Comparison of ENCODE assay signal across 1 cellular context in the genomic region with DNA sequence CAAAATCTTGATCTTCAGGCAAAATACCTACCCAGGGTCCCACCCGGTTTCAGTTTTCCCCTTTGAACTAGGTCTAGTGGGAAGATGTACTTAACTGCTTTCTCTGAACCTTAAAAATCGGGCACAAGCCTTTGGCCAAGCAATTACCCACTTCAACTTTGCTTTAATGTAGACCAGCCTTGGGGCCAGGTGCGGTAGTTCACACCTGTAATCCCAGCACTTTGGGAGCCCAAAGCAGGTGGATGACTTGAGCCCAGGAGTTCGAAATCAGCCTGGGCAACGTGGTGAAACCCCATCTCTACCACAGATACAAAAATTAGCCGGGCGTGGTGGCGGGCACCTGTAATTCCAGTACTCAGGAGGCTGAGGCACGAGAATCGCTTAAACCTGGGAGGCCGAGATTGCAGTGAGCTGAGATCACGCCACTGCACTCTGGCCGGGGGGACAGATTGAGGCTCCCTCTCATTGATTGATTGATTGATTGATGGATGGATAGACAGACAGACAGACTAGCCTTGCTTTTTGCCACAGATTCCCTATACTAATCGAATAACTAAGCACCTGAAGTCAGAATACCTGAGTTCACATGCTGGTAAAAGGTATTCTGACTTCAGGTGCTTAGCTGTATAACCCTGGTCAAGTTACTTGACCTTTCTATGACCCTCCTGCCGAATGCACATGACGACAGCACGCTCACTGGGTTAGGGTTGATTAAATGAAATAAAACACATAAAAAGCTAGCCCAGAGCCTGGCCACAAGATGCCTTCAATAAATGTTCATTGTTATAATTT.
TF ChIP-seq lines count a peak whose summit lies in the region.

No MANE protein-coding gene starts in this region.

TF ChIP-seq in K562, 482 proteins besides CTCF, POLR2A, EP300 and RAD21:
- TF ChIP-seq, protein P1, sequence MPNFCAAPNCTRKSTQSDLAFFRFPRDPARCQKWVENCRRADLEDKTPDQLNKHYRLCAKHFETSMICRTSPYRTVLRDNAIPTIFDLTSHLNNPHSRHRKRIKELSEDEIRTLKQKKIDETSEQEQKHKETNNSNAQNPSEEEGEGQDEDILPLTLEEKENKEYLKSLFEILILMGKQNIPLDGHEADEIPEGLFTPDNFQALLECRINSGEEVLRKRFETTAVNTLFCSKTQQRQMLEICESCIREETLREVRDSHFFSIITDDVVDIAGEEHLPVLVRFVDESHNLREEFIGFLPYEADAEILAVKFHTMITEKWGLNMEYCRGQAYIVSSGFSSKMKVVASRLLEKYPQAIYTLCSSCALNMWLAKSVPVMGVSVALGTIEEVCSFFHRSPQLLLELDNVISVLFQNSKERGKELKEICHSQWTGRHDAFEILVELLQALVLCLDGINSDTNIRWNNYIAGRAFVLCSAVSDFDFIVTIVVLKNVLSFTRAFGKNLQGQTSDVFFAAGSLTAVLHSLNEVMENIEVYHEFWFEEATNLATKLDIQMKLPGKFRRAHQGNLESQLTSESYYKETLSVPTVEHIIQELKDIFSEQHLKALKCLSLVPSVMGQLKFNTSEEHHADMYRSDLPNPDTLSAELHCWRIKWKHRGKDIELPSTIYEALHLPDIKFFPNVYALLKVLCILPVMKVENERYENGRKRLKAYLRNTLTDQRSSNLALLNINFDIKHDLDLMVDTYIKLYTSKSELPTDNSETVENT (CRISPR knock-in tag; IDR thresholded peaks at IDR 0.05), result no peak
- TF ChIP-seq POLR2G (IDR thresholded peaks at IDR 0.05; ENCODE audit: low read depth, low read length) (0 out of 2 replicates have a peak, but pooled peaks have one; percentile 22), ZNF75A (CRISPR knock-in tag; IDR thresholded peaks at IDR 0.05) (no peak), TEAD4 (IDR thresholded peaks at IDR 0.05; ENCODE audit: low read length) (0 out of 2 replicates have a peak, but pooled peaks have one; percentile 4), TEAD4 (CRISPR knock-in tag; IDR thresholded peaks at IDR 0.05; ENCODE audit: borderline replicate concordance) (no peak), MAFF (IDR thresholded peaks at IDR 0.05; ENCODE audit: low read length) (no peak), PCBP1 (IDR thresholded peaks at IDR 0.05; ENCODE audit: low read depth, low read length, poor library complexity, severe bottlenecking) (no peak), MAFG (tag; conservative IDR thresholded peaks at IDR 0.05) (no peak), FOXK1 (CRISPR knock-in tag; IDR thresholded peaks at IDR 0.05; ENCODE audit: borderline replicate concordance) (no peak), SP1 (CRISPR knock-in tag; IDR thresholded peaks at IDR 0.05) (no peak), TGIF2 (CRISPR knock-in tag; IDR thresholded peaks at IDR 0.05) (no peak), ZNF134 (CRISPR knock-in tag; conservative IDR thresholded peaks at IDR 0.05) (no peak), MCM5 (IDR thresholded peaks at IDR 0.05; ENCODE audit: low read depth) (no peak), JUND (IDR thresholded peaks at IDR 0.05; ENCODE audit: borderline replicate concordance, low read depth, low read length) (no peak), JUND (tag; IDR thresholded peaks at IDR 0.05; ENCODE audit: borderline replicate concordance, low read depth, low read length) (no peak), FOXA3 (CRISPR knock-in tag; conservative IDR thresholded peaks at IDR 0.05 in 1 of 2, IDR thresholded peaks at IDR 0.05 in 1 of 2) (0 out of 4 replicates have a peak, but pooled peaks of 1 of the 2 experiments have one; percentile 48), HDAC1 (IDR thresholded peaks at IDR 0.05) (no peak), CCNT2 (IDR thresholded peaks at IDR 0.05; ENCODE audit: borderline replicate concordance, extremely low read depth, insufficient read length, low read depth, low read length) (no peak), ZNF644 (tag; IDR thresholded peaks at IDR 0.05; ENCODE audit: low read depth) (no peak), ZNF3 (CRISPR knock-in tag; IDR thresholded peaks at IDR 0.05) (no peak), ZZZ3 (IDR thresholded peaks at IDR 0.05) (no peak), GTF2A2 (tag; IDR thresholded peaks at IDR 0.05) (no peak), ZNF239 (CRISPR knock-in tag; IDR thresholded peaks at IDR 0.05) (no peak), MEIS2 (IDR thresholded peaks at IDR 0.05; ENCODE audit: partially characterized antibody) (peak; percentile 79), RBFOX2 (IDR thresholded peaks at IDR 0.05; ENCODE audit: low read depth, low read length) (peak; percentile 44), SIN3A (IDR thresholded peaks at IDR 0.05; ENCODE audit: borderline replicate concordance in 2 of 2, control insufficient read depth in 1 of 2, low read depth in 2 of 2, low read length in 2 of 2) (0 out of 4 replicates have a peak, but pooled peaks of 1 of the 2 experiments have one; percentile 3)
- TF ChIP-seq, protein P2, sequence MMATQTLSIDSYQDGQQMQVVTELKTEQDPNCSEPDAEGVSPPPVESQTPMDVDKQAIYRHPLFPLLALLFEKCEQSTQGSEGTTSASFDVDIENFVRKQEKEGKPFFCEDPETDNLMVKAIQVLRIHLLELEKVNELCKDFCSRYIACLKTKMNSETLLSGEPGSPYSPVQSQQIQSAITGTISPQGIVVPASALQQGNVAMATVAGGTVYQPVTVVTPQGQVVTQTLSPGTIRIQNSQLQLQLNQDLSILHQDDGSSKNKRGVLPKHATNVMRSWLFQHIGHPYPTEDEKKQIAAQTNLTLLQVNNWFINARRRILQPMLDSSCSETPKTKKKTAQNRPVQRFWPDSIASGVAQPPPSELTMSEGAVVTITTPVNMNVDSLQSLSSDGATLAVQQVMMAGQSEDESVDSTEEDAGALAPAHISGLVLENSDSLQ (IDR thresholded peaks at IDR 0.05), result peak; percentile 43; the same call in 1 of the 2 replicates
- TF ChIP-seq, protein P3, sequence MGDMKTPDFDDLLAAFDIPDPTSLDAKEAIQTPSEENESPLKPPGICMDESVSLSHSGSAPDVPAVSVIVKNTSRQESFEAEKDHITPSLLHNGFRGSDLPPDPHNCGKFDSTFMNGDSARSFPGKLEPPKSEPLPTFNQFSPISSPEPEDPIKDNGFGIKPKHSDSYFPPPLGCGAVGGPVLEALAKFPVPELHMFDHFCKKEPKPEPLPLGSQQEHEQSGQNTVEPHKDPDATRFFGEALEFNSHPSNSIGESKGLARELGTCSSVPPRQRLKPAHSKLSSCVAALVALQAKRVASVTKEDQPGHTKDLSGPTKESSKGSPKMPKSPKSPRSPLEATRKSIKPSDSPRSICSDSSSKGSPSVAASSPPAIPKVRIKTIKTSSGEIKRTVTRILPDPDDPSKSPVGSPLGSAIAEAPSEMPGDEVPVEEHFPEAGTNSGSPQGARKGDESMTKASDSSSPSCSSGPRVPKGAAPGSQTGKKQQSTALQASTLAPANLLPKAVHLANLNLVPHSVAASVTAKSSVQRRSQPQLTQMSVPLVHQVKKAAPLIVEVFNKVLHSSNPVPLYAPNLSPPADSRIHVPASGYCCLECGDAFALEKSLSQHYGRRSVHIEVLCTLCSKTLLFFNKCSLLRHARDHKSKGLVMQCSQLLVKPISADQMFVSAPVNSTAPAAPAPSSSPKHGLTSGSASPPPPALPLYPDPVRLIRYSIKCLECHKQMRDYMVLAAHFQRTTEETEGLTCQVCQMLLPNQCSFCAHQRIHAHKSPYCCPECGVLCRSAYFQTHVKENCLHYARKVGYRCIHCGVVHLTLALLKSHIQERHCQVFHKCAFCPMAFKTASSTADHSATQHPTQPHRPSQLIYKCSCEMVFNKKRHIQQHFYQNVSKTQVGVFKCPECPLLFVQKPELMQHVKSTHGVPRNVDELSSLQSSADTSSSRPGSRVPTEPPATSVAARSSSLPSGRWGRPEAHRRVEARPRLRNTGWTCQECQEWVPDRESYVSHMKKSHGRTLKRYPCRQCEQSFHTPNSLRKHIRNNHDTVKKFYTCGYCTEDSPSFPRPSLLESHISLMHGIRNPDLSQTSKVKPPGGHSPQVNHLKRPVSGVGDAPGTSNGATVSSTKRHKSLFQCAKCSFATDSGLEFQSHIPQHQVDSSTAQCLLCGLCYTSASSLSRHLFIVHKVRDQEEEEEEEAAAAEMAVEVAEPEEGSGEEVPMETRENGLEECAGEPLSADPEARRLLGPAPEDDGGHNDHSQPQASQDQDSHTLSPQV (IDR thresholded peaks at IDR 0.05), result no peak
- TF ChIP-seq, protein P4, sequence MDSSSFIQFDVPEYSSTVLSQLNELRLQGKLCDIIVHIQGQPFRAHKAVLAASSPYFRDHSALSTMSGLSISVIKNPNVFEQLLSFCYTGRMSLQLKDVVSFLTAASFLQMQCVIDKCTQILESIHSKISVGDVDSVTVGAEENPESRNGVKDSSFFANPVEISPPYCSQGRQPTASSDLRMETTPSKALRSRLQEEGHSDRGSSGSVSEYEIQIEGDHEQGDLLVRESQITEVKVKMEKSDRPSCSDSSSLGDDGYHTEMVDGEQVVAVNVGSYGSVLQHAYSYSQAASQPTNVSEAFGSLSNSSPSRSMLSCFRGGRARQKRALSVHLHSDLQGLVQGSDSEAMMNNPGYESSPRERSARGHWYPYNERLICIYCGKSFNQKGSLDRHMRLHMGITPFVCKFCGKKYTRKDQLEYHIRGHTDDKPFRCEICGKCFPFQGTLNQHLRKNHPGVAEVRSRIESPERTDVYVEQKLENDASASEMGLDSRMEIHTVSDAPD (CRISPR knock-in tag; IDR thresholded peaks at IDR 0.05), result no peak
- TF ChIP-seq, protein P5, sequence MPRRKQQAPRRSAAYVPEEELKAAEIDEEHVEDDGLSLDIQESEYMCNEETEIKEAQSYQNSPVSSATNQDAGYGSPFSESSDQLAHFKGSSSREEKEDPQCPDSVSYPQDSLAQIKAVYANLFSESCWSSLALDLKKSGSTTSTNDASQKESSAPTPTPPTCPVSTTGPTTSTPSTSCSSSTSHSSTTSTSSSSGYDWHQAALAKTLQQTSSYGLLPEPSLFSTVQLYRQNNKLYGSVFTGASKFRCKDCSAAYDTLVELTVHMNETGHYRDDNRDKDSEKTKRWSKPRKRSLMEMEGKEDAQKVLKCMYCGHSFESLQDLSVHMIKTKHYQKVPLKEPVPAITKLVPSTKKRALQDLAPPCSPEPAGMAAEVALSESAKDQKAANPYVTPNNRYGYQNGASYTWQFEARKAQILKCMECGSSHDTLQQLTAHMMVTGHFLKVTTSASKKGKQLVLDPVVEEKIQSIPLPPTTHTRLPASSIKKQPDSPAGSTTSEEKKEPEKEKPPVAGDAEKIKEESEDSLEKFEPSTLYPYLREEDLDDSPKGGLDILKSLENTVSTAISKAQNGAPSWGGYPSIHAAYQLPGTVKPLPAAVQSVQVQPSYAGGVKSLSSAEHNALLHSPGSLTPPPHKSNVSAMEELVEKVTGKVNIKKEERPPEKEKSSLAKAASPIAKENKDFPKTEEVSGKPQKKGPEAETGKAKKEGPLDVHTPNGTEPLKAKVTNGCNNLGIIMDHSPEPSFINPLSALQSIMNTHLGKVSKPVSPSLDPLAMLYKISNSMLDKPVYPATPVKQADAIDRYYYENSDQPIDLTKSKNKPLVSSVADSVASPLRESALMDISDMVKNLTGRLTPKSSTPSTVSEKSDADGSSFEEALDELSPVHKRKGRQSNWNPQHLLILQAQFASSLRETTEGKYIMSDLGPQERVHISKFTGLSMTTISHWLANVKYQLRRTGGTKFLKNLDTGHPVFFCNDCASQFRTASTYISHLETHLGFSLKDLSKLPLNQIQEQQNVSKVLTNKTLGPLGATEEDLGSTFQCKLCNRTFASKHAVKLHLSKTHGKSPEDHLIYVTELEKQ (CRISPR knock-in tag; IDR thresholded peaks at IDR 0.05), result no peak
- TF ChIP-seq, protein P6, sequence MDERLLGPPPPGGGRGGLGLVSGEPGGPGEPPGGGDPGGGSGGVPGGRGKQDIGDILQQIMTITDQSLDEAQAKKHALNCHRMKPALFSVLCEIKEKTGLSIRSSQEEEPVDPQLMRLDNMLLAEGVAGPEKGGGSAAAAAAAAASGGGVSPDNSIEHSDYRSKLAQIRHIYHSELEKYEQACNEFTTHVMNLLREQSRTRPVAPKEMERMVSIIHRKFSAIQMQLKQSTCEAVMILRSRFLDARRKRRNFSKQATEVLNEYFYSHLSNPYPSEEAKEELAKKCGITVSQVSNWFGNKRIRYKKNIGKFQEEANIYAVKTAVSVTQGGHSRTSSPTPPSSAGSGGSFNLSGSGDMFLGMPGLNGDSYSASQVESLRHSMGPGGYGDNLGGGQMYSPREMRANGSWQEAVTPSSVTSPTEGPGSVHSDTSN (CRISPR knock-in tag; IDR thresholded peaks at IDR 0.05; ENCODE audit: low read depth), result no peak
- TF ChIP-seq, protein P6 (tag; conservative IDR thresholded peaks at IDR 0.05; ENCODE audit: low read depth), result peak; percentile 50
- TF ChIP-seq, protein P7, sequence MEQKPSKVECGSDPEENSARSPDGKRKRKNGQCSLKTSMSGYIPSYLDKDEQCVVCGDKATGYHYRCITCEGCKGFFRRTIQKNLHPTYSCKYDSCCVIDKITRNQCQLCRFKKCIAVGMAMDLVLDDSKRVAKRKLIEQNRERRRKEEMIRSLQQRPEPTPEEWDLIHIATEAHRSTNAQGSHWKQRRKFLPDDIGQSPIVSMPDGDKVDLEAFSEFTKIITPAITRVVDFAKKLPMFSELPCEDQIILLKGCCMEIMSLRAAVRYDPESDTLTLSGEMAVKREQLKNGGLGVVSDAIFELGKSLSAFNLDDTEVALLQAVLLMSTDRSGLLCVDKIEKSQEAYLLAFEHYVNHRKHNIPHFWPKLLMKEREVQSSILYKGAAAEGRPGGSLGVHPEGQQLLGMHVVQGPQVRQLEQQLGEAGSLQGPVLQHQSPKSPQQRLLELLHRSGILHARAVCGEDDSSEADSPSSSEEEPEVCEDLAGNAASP (IDR thresholded peaks at IDR 0.05), result no peak
- TF ChIP-seq, protein P8, sequence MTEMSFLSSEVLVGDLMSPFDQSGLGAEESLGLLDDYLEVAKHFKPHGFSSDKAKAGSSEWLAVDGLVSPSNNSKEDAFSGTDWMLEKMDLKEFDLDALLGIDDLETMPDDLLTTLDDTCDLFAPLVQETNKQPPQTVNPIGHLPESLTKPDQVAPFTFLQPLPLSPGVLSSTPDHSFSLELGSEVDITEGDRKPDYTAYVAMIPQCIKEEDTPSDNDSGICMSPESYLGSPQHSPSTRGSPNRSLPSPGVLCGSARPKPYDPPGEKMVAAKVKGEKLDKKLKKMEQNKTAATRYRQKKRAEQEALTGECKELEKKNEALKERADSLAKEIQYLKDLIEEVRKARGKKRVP (CRISPR knock-in tag; IDR thresholded peaks at IDR 0.05), result no peak
